Comparison of ENCODE assay signal across 1 cellular context in genomic region chr9:131275332-131276106, GRCh38.
TF ChIP-seq lines count a peak whose summit lies in the region.

No MANE protein-coding gene starts in this region.

TF ChIP-seq in A549, 52 proteins besides CTCF, POLR2A, EP300 and RAD21 (continued from another document):
- no peak for TF ChIP-seq BCL3 (IDR thresholded peaks at IDR 0.05)
- TF ChIP-seq ZFP36 (IDR thresholded peaks at IDR 0.05; ENCODE audit: borderline replicate concordance, partially characterized antibody), result no peak
- TF ChIP-seq, protein P1, sequence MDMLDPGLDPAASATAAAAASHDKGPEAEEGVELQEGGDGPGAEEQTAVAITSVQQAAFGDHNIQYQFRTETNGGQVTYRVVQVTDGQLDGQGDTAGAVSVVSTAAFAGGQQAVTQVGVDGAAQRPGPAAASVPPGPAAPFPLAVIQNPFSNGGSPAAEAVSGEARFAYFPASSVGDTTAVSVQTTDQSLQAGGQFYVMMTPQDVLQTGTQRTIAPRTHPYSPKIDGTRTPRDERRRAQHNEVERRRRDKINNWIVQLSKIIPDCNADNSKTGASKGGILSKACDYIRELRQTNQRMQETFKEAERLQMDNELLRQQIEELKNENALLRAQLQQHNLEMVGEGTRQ (IDR thresholded peaks at IDR 0.05), result no peak
- no peak for TF ChIP-seq HDAC2 (IDR thresholded peaks at IDR 0.05)
- no peak for TF ChIP-seq GATA3 (IDR thresholded peaks at IDR 0.05; ENCODE audit: borderline replicate concordance)
- no peak for TF ChIP-seq CBX8 (IDR thresholded peaks at IDR 0.05)
- TF ChIP-seq ESRRA (IDR thresholded peaks at IDR 0.05; ENCODE audit: borderline replicate concordance, low read length), result no peak
- no peak for TF ChIP-seq RCOR1 (IDR thresholded peaks at IDR 0.05; ENCODE audit: low read depth, low read length)
- no peak for TF ChIP-seq MYC (IDR thresholded peaks at IDR 0.05; ENCODE audit: borderline replicate concordance, low read length)
- no peak for TF ChIP-seq NR3C1 (IDR thresholded peaks at IDR 0.05)
TF ChIP-seq in A549: peak in this region for 0.
